In genomic region chrX:30973784-30974427, GRCh38 we compare ENCODE assay signal across 17 cellular contexts.
"Had no signal": no experiment of that assay in that cellular context is flagged by ENCODE, and none has a peak within 500 bp of the region (broad histone marks: within the 10 kb centered on the region; RNA-seq: fewer than 3 reads in every experiment).

No MANE protein-coding gene starts in this region.

- DNase-seq: activated CD4-positive, alpha-beta T cell treated with anti-CD3 and anti-CD28 coated beads for 4 hours; activated naive CD4-positive, alpha-beta T cell treated with anti-CD3 and anti-CD28 coated beads for 36 hours; effector memory CD8-positive, alpha-beta T cell; hippocampal formation; left cardiac atrium; naive thymus-derived CD8-positive, alpha-beta T cell; nucleus accumbens; SW 1271; T-helper 9 cell; thyroid gland; WERI-Rb-1 had no signal

- H3K4me3 Mint-ChIP-seq: activated naive CD4-positive, alpha-beta T cell treated with anti-CD3 and anti-CD28 coated beads for 36 hours; activated T-helper 17 cell treated with anti-CD3 and anti-CD28 coated beads, Interleukin-2, amount 50 U/mL, for 72 hours; brain; central memory CD8-positive, alpha-beta T cell; dendritic cell treated with granulocyte-macrophage colony-stimulating factor and Interleukin-4, amounts not matched to agents 40 ng/mL and 50 ng/mL, for 4 days; effector memory CD8-positive, alpha-beta T cell; naive thymus-derived CD8-positive, alpha-beta T cell had no signal

- H3K27ac ChIP-seq: right atrium auricular region, skin epidermis, thyroid gland, WERI-Rb-1 had no signal

- H3K27me3 ChIP-seq: right atrium auricular region, thyroid gland had no signal

- H3K9me3 Mint-ChIP-seq: activated naive CD4-positive, alpha-beta T cell treated with anti-CD3 and anti-CD28 coated beads for 36 hours; activated T-helper 17 cell treated with anti-CD3 and anti-CD28 coated beads, Interleukin-2, amount 50 U/mL, for 72 hours; brain; central memory CD8-positive, alpha-beta T cell; dendritic cell treated with granulocyte-macrophage colony-stimulating factor and Interleukin-4, amounts not matched to agents 40 ng/mL and 50 ng/mL, for 4 days; effector memory CD8-positive, alpha-beta T cell had no signal

- H3K4me1 ChIP-seq: right atrium auricular region, thyroid gland had no signal

- H3K27ac Mint-ChIP-seq: activated naive CD4-positive, alpha-beta T cell treated with anti-CD3 and anti-CD28 coated beads for 36 hours; activated T-helper 17 cell treated with anti-CD3 and anti-CD28 coated beads, Interleukin-2, amount 50 U/mL, for 72 hours; brain; dendritic cell treated with granulocyte-macrophage colony-stimulating factor and Interleukin-4, amounts not matched to agents 40 ng/mL and 50 ng/mL, for 4 days; effector memory CD8-positive, alpha-beta T cell; naive thymus-derived CD8-positive, alpha-beta T cell had no signal

- ATAC-seq: activated T-helper 17 cell treated with anti-CD3 and anti-CD28 coated beads, Interleukin-2, amount 50 U/mL, for 72 hours; effector memory CD8-positive, alpha-beta T cell; left cardiac atrium had no signal

- H3K4me3 ChIP-seq: right atrium auricular region, skin epidermis, thyroid gland had no signal

- H3K36me3 Mint-ChIP-seq: brain; naive thymus-derived CD8-positive, alpha-beta T cell had no signal

- H3K36me3 ChIP-seq: right atrium auricular region, thyroid gland, WERI-Rb-1 had no signal

- H3K4me1 Mint-ChIP-seq: activated T-helper 17 cell treated with anti-CD3 and anti-CD28 coated beads, Interleukin-2, amount 50 U/mL, for 72 hours; brain had no signal

- H3K9me3 ChIP-seq: right atrium auricular region, thyroid gland had no signal

- H3K27me3 Mint-ChIP-seq: activated T-helper 17 cell treated with anti-CD3 and anti-CD28 coated beads, Interleukin-2, amount 50 U/mL, for 72 hours; central memory CD8-positive, alpha-beta T cell had no signal
